ENCODE assay signal across 22 cellular contexts in genomic region chr17:27479838-27480237, GRCh38. TPM values are rescaled to one million over a fixed set of nuclear protein-coding genes. Genes with fewer than 3 reads are reported as not detected.
A peak's percentile ranks its signal among the peaks of the same experiment; 100 is the strongest.
DNase-seq lines count a peak whose midpoint lies in the region; ATAC-seq and TF ChIP-seq lines count a peak whose summit lies in the region.
"Had no signal": no experiment of that assay in that cellular context is flagged by ENCODE, and none has a peak within 500 bp of the region (broad histone marks: within the 10 kb centered on the region; RNA-seq: fewer than 3 reads in every experiment).

No MANE protein-coding gene starts in this region.

- no peak overlapping the region for H3K4me3 Mint-ChIP-seq in stimulated activated naive CD8-positive, alpha-beta T cell treated with anti-CD3 and anti-CD28 coated beads, Interleukin-15, Interleukin-2, amounts not matched to agents 100 ng/mL and 50 ng/mL, for 24 hours
- peak overlapping the region; percentile 8 for H3K4me3 Mint-ChIP-seq in activated T-helper 1 cell treated with anti-CD3 and anti-CD28 coated beads, Interleukin-12 subunit alpha, Interleukin-12 subunit beta, Interleukin-2, Interleukin-4 antibody, amounts not matched to agents 30 ng/mL and 10 ng/mL and 1 ng/mL, durations not matched to agents 14 hours and 24 hours and 36 hours
- H3K4me3 Mint-ChIP-seq in glutamatergic neuron (ENCODE audit: unreplicated experiment) = peak overlapping the region; percentile 75
- H3K4me3 Mint-ChIP-seq: neural crest cell had no signal

- TF ChIP-seq CTCF in glutamatergic neuron (IDR thresholded peaks at IDR 0.05; ENCODE audit: partially characterized antibody, unreplicated experiment) (no peak), PC-3 (conservative IDR thresholded peaks at IDR 0.05; ENCODE audit: low read depth, low read length) (no peak)

- DNase-seq in stimulated activated naive CD8-positive, alpha-beta T cell treated with anti-CD3 and anti-CD28 coated beads, Interleukin-15, Interleukin-2, amounts not matched to agents 100 U/mL and 50 U/mL, for 24 hours = no peak
- DNase-seq in activated T-helper 1 cell treated with anti-CD3 and anti-CD28 coated beads, Interleukin-12 subunit alpha, Interleukin-12 subunit beta, Interleukin-2, Interleukin-4 antibody, amounts not matched to agents 30 ng/mL and 10 ng/mL and 1 ng/mL, durations not matched to agents 14 hours and 24 hours and 36 hours (ENCODE audit: low spot score) = no peak
- DNase-seq in glutamatergic neuron (no peak), PC-3 (no peak), NCI-H345 (lab: John Stamatoyannopoulos, UW) (no peak)
- DNase-seq: activated gamma-delta T cell; body of pancreas; DMS79; GOT3; KBM-7; midbrain; NCI-H2227 treated with DMSO at 0.1 percent for 48 hours; stimulated activated CD4-positive, alpha-beta T cell treated with anti-CD3 and anti-CD28 coated beads, Interleukin-1b, Interleukin-23, amount 100 ng/mL, for 48 hours; stimulated activated naive CD4-positive, alpha-beta T cell treated with Interleukin-2 at 50 U/mL for 16 hours; transverse colon had no signal

- ATAC-seq in stimulated activated naive CD8-positive, alpha-beta T cell treated with anti-CD3 and anti-CD28 coated beads, Interleukin-15, Interleukin-2, amounts not matched to agents 100 U/mL and 50 U/mL, for 24 hours = no peak
- ATAC-seq in PC-3 (no peak), GM18498 (IDR thresholded peaks at IDR 0.05; ENCODE audit: unreplicated experiment) (no peak), HG03442 (IDR thresholded peaks at IDR 0.05; ENCODE audit: unreplicated experiment) (no peak)
- ATAC-seq: body of pancreas, left lobe of liver had no signal

- H3K79me2 ChIP-seq in PC-3 (ENCODE audit: low read length) = no peaks in the 10 kb centered on the region

- H3K27me3 ChIP-seq in PC-3 (ENCODE audit: low read length) = no peaks in the 10 kb centered on the region
- H3K27me3 ChIP-seq: body of pancreas, SJSA1, transverse colon had no signal

- no peaks in the 10 kb centered on the region for H3F3A ChIP-seq in PC-3 (ENCODE audit: low read length, unreplicated experiment)

- CTCF ChIA-PET in PC-3 (lab: Charles Lee) = no interaction called here

- no peak overlapping the region for H3K4me3 ChIP-seq in PC-3 (ENCODE audit: low read length)
- H3K4me3 ChIP-seq: body of pancreas, SJSA1, transverse colon had no signal

- no peaks in the 10 kb centered on the region for H3K27me3 Mint-ChIP-seq in stimulated activated naive CD8-positive, alpha-beta T cell treated with anti-CD3 and anti-CD28 coated beads, Interleukin-15, Interleukin-2, amounts not matched to agents 100 ng/mL and 50 ng/mL, for 24 hours
- no peaks in the 10 kb centered on the region for H3K27me3 Mint-ChIP-seq in activated T-helper 1 cell treated with anti-CD3 and anti-CD28 coated beads, Interleukin-12 subunit alpha, Interleukin-12 subunit beta, Interleukin-2, Interleukin-4 antibody, amounts not matched to agents 30 ng/mL and 10 ng/mL and 1 ng/mL, durations not matched to agents 14 hours and 24 hours and 36 hours (ENCODE audit: insufficient read depth)
- H3K27me3 Mint-ChIP-seq in glutamatergic neuron (ENCODE audit: unreplicated experiment) = peaks cover 18% of the 10 kb centered on the region
- H3K27me3 Mint-ChIP-seq: progenitor cell of endocrine pancreas had no signal

- intact Hi-C loops in activated T-helper 1 cell treated with anti-CD3 and anti-CD28 coated beads, Interleukin-12 subunit alpha, Interleukin-12 subunit beta, Interleukin-2, Interleukin-4 antibody, amounts not matched to agents 30 ng/mL and 10 ng/mL and 1 ng/mL, durations not matched to agents 14 hours and 24 hours and 36 hours (cut with micrococcal nuclease) = no loop called here
- intact Hi-C loops in PC-3 (cut with micrococcal nuclease) = no loop called here

- H3K27ac Mint-ChIP-seq in stimulated activated naive CD8-positive, alpha-beta T cell treated with anti-CD3 and anti-CD28 coated beads, Interleukin-15, Interleukin-2, amounts not matched to agents 100 ng/mL and 50 ng/mL, for 24 hours = peak overlapping the region; percentile 61
- H3K27ac Mint-ChIP-seq in activated T-helper 1 cell treated with anti-CD3 and anti-CD28 coated beads, Interleukin-12 subunit alpha, Interleukin-12 subunit beta, Interleukin-2, Interleukin-4 antibody, amounts not matched to agents 30 ng/mL and 10 ng/mL and 1 ng/mL, durations not matched to agents 14 hours and 24 hours and 36 hours = peak overlapping the region; percentile 93
- peak overlapping the region; percentile 97 for H3K27ac Mint-ChIP-seq in glutamatergic neuron (ENCODE audit: unreplicated experiment)
- H3K27ac Mint-ChIP-seq: progenitor cell of endocrine pancreas had no signal

- no peak overlapping the region for H3K27ac ChIP-seq in PC-3 (ENCODE audit: low read length)
- H3K27ac ChIP-seq: body of pancreas, SJSA1, transverse colon had no signal

- H3K9me3 ChIP-seq in PC-3 (ENCODE audit: low read length) = no peaks in the 10 kb centered on the region
- H3K9me3 ChIP-seq: body of pancreas, SJSA1, transverse colon had no signal

- H3K4me2 ChIP-seq in PC-3 (ENCODE audit: low read length) = no peak overlapping the region

- no peaks in the 10 kb centered on the region for H3K9me3 Mint-ChIP-seq in stimulated activated naive CD8-positive, alpha-beta T cell treated with anti-CD3 and anti-CD28 coated beads, Interleukin-15, Interleukin-2, amounts not matched to agents 100 ng/mL and 50 ng/mL, for 24 hours
- no peaks in the 10 kb centered on the region for H3K9me3 Mint-ChIP-seq in activated T-helper 1 cell treated with anti-CD3 and anti-CD28 coated beads, Interleukin-12 subunit alpha, Interleukin-12 subunit beta, Interleukin-2, Interleukin-4 antibody, amounts not matched to agents 30 ng/mL and 10 ng/mL and 1 ng/mL, durations not matched to agents 14 hours and 24 hours and 36 hours
- peaks cover 16% of the 10 kb centered on the region for H3K9me3 Mint-ChIP-seq in glutamatergic neuron (ENCODE audit: unreplicated experiment)
- H3K9me3 Mint-ChIP-seq: neural crest cell had no signal

- POLR2A ChIA-PET in PC-3 (lab: Charles Lee; ENCODE audit: unreplicated experiment) = no interaction called here

- no peaks in the 10 kb centered on the region for H3K36me3 ChIP-seq in PC-3 (ENCODE audit: low read depth, low read length)
- H3K36me3 ChIP-seq: SJSA1, transverse colon had no signal

- H3K9me2 ChIP-seq in PC-3 (replicated peaks; ENCODE audit: low read length) = no peaks in the 10 kb centered on the region

- H4K20me1 ChIP-seq in PC-3 (ENCODE audit: low read length) = no peaks in the 10 kb centered on the region

- H2AFZ ChIP-seq in PC-3 (ENCODE audit: low read length) = no peak overlapping the region

- no TSS peak for BruUV-seq in PC-3 (replicated peaks; lab: Mats Ljungman, UMichigan)

- peaks cover 22% of the 10 kb centered on the region for H3K36me3 Mint-ChIP-seq in stimulated activated naive CD8-positive, alpha-beta T cell treated with anti-CD3 and anti-CD28 coated beads, Interleukin-15, Interleukin-2, amounts not matched to agents 100 ng/mL and 50 ng/mL, for 24 hours (ENCODE audit: low read depth)
- H3K36me3 Mint-ChIP-seq in activated T-helper 1 cell treated with anti-CD3 and anti-CD28 coated beads, Interleukin-12 subunit alpha, Interleukin-12 subunit beta, Interleukin-2, Interleukin-4 antibody, amounts not matched to agents 30 ng/mL and 10 ng/mL and 1 ng/mL, durations not matched to agents 14 hours and 24 hours and 36 hours (ENCODE audit: low read depth) = peaks cover 28% of the 10 kb centered on the region
- no peaks in the 10 kb centered on the region for H3K36me3 Mint-ChIP-seq in glutamatergic neuron (ENCODE audit: unreplicated experiment)

- no peak overlapping the region for H3K9ac ChIP-seq in PC-3 (ENCODE audit: low read length)

- no peaks in the 10 kb centered on the region for H3K4me1 ChIP-seq in PC-3 (ENCODE audit: insufficient read depth, low read length)
- H3K4me1 ChIP-seq: body of pancreas had no signal

- peaks cover 81% of the 10 kb centered on the region for H3K4me1 Mint-ChIP-seq in stimulated activated naive CD8-positive, alpha-beta T cell treated with anti-CD3 and anti-CD28 coated beads, Interleukin-15, Interleukin-2, amounts not matched to agents 100 ng/mL and 50 ng/mL, for 24 hours (ENCODE audit: low read depth)
- H3K4me1 Mint-ChIP-seq in activated T-helper 1 cell treated with anti-CD3 and anti-CD28 coated beads, Interleukin-12 subunit alpha, Interleukin-12 subunit beta, Interleukin-2, Interleukin-4 antibody, amounts not matched to agents 30 ng/mL and 10 ng/mL and 1 ng/mL, durations not matched to agents 14 hours and 24 hours and 36 hours (ENCODE audit: low read depth) = peaks cover 86% of the 10 kb centered on the region
- H3K4me1 Mint-ChIP-seq in glutamatergic neuron (ENCODE audit: low read depth, unreplicated experiment) = peaks cover 58% of the 10 kb centered on the region
- H3K4me1 Mint-ChIP-seq: neural crest cell had no signal

RNA-seq across cellular contexts. Expression of gene KSR1, which starts 23.6 kb away (rescaled TPM):
- total RNA-seq in activated T-helper 1 cell treated with anti-CD3 and anti-CD28 coated beads, Interleukin-12 subunit alpha, Interleukin-12 subunit beta, Interleukin-2, Interleukin-4 antibody, amounts not matched to agents 30 ng/mL and 10 ng/mL and 1 ng/mL, durations not matched to agents 14 hours and 24 hours and 36 hours = 119 and 122 TPM in 2 replicates
- 203 TPM for total RNA-seq in glutamatergic neuron (ENCODE audit: unreplicated experiment)
- 1.0 and 5.8 TPM in 2 replicates for total RNA-seq in PC-3 (2014; rRNA removed)

Comparison
In these comparisons a context has a peak if more than half of its experiments do, and no peak if none do; other contexts are left out.
1. RNA of gene KSR1, which starts 23.6 kb away (total RNA-seq): 203 TPM in glutamatergic neuron (single experiment) and 119 to 122 TPM in activated T-helper 1 cell treated with anti-CD3 and anti-CD28 coated beads, Interleukin-12 subunit alpha, Interleukin-12 subunit beta, Interleukin-2, Interleukin-4 antibody, amounts not matched to agents 30 ng/mL and 10 ng/mL and 1 ng/mL, durations not matched to agents 14 hours and 24 hours and 36 hours; 1.0 to 5.8 TPM in PC-3; every median in the first group is over 10 times any median in the second.
2. Peak in every context shown above with its lines, with median percentiles within 50 percentile points of each other: H3K27ac Mint-ChIP-seq.